13 cellular contexts compared by ENCODE assay signal in the genomic region with DNA sequence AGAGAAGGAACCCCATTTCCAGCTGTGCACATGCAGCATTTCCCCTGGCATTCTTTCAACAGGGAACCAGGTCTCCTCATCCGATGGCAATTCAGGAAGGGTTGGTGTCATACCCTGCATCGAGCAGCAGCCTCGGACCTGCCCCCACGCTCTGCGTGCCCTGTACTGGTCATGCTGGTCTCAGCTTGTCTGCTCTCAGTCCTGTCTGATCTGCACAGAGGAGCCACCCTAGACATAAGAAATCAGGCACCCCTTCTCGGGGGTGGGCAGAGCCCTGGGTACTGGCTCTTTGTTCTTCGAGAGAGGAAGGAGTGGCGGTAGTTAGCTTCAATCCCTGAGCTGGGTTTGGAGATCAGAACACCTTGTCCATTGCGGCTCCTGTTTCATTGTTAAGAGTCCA.
"Had no signal": no experiment of that assay in that cellular context is flagged by ENCODE, and none has a peak within 500 bp of the region (broad histone marks: within the 10 kb centered on the region; RNA-seq: fewer than 3 reads in every experiment).

No MANE protein-coding gene starts in this region.

- DNase-seq: activated CD4-positive, alpha-beta T cell treated with anti-CD3 and anti-CD28 coated beads, Interleukin-2, amount 50 U/mL, for 1 hour; activated T-cell treated with anti-CD3 and anti-CD28 coated beads for 4 hours; colonic mucosa; erythroblast; head of caudate nucleus; kidney; left lung; T1000; testis; upper lobe of left lung had no signal

- H3K4me3 Mint-ChIP-seq: activated T-helper 1 cell treated with anti-CD3 and anti-CD28 coated beads, Interleukin-12 subunit alpha, Interleukin-12 subunit beta, Interleukin-2, Interleukin-4 antibody, amounts not matched to agents 30 ng/mL and 10 ng/mL and 1 ng/mL, durations not matched to agents 14 hours and 24 hours and 36 hours; central memory CD8-positive, alpha-beta T cell had no signal

- H3K9me3 Mint-ChIP-seq: central memory CD8-positive, alpha-beta T cell had no signal

- H3K27me3 Mint-ChIP-seq: central memory CD8-positive, alpha-beta T cell had no signal

- ATAC-seq: left lung, SK-N-SH treated with all-trans-retinoic acid at 6 μM for 48 hours had no signal

- H3K27ac Mint-ChIP-seq: activated T-helper 1 cell treated with anti-CD3 and anti-CD28 coated beads, Interleukin-12 subunit alpha, Interleukin-12 subunit beta, Interleukin-2, Interleukin-4 antibody, amounts not matched to agents 30 ng/mL and 10 ng/mL and 1 ng/mL, durations not matched to agents 14 hours and 24 hours and 36 hours had no signal

- H3K4me1 Mint-ChIP-seq: central memory CD8-positive, alpha-beta T cell had no signal
